8 cellular contexts compared by ENCODE assay signal in genomic region chr10:73781548-73781878, GRCh38. TPM values are rescaled to one million over a fixed set of nuclear protein-coding genes. Genes with fewer than 3 reads are reported as not detected.
A peak's percentile ranks its signal among the peaks of the same experiment; 100 is the strongest.
DNase-seq lines count a peak whose midpoint lies in the region; ATAC-seq and TF ChIP-seq lines count a peak whose summit lies in the region.

No MANE protein-coding gene starts in this region.

- H3K4me1 Mint-ChIP-seq in CD4-positive, CD25-positive, alpha-beta regulatory T cell = peaks cover 35 to 68% (median 47%) of the 10 kb centered on the region in 4 donors

- peak overlapping the region; percentile 92 for H3K4me3 ChIP-seq in CD4-positive, CD25-positive, alpha-beta regulatory T cell (ENCODE audit: low read depth, low read length)
- H3K4me3 ChIP-seq in Jurkat, Clone E6-1 (ENCODE audit: low read length) = peak overlapping the region; percentile 85
- H3K4me3 ChIP-seq in dorsolateral prefrontal cortex (peak overlapping the region; percentile 65 to 99 (median 90)), neuron (ENCODE audit: low read length) (peak overlapping the region; percentile 88)

- H3K27me3 ChIP-seq in CD4-positive, CD25-positive, alpha-beta regulatory T cell (ENCODE audit: control insufficient read depth, insufficient read depth, low read length) = no peaks in the 10 kb centered on the region
- H3K27me3 ChIP-seq in dorsolateral prefrontal cortex (no peaks in the 10 kb centered on the region), neuron (ENCODE audit: insufficient read depth, low read length) (no peaks in the 10 kb centered on the region)

- no peak for DNase-seq in CD4-positive, CD25-positive, alpha-beta regulatory T cell
- no peak for DNase-seq in Jurkat, Clone E6-1 (ENCODE audit: low read depth, low spot score)
- DNase-seq in dorsolateral prefrontal cortex (no peak), hypothalamus (lab: John Stamatoyannopoulos, UW) (no peak), putamen (ENCODE audit: low spot score) (no peak), NOMO-1 treated with dmso at 0.1 percent for 144 hours (lab: John Stamatoyannopoulos, UW; ENCODE audit: unreplicated experiment) (no peak)
- DNase-seq in effector CD8-positive, alpha-beta T cell (lab: John Stamatoyannopoulos, UW) = no peak

- peak overlapping the region; percentile 85 for H3K27ac ChIP-seq in CD4-positive, CD25-positive, alpha-beta regulatory T cell (ENCODE audit: insufficient read depth, low read length, poor library complexity, severe bottlenecking)
- peak overlapping the region in 58 of 59 donors; percentile 6 to 97 (median 91) for H3K27ac ChIP-seq in dorsolateral prefrontal cortex

- H3K27me3 Mint-ChIP-seq in CD4-positive, CD25-positive, alpha-beta regulatory T cell = peaks cover 9% of the 10 kb centered on the region

- peak overlapping the region; percentile 93 to 100 (median 99) for H3K27ac Mint-ChIP-seq in CD4-positive, CD25-positive, alpha-beta regulatory T cell

- H3K9me3 ChIP-seq in CD4-positive, CD25-positive, alpha-beta regulatory T cell (ENCODE audit: control insufficient read depth in 2 of 2, low read length in 2 of 2) = no peaks in the 10 kb centered on the region
- H3K9me3 ChIP-seq in neuron (ENCODE audit: low read length) = no peaks in the 10 kb centered on the region

- peak overlapping the region; percentile 21 for H2AFZ ChIP-seq in neuron (ENCODE audit: low read depth, low read length)

- no peak for ATAC-seq in CD4-positive, CD25-positive, alpha-beta regulatory T cell (ENCODE audit: low read depth in 2 of 2)

- TF ChIP-seq CTCF in dorsolateral prefrontal cortex (IDR thresholded peaks at IDR 0.05 in 54 of 56, conservative IDR thresholded peaks at IDR 0.05 in 2 of 56; ENCODE audit: low read depth in 1 of 56, partially characterized antibody in 56 of 56) = no peak

- peaks cover 48% of the 10 kb centered on the region for H3K4me1 ChIP-seq in CD4-positive, CD25-positive, alpha-beta regulatory T cell (ENCODE audit: control insufficient read depth, insufficient read depth, low read length, poor library complexity, severe bottlenecking)
- H3K4me1 ChIP-seq in neuron (ENCODE audit: insufficient read depth, low read length) = peaks cover 26% of the 10 kb centered on the region

- H3K36me3 ChIP-seq in CD4-positive, CD25-positive, alpha-beta regulatory T cell (ENCODE audit: control insufficient read depth, insufficient read depth, low read length) = peaks cover 15% of the 10 kb centered on the region
- peaks cover 11% of the 10 kb centered on the region for H3K36me3 ChIP-seq in neuron (ENCODE audit: insufficient read depth, low read length)

- H3K36me3 Mint-ChIP-seq in CD4-positive, CD25-positive, alpha-beta regulatory T cell = peaks cover 4% of the 10 kb centered on the region

- no peaks in the 10 kb centered on the region for H3K9me3 Mint-ChIP-seq in CD4-positive, CD25-positive, alpha-beta regulatory T cell

- peak overlapping the region; percentile 95 to 100 (median 98) for H3K4me3 Mint-ChIP-seq in CD4-positive, CD25-positive, alpha-beta regulatory T cell

- intact Hi-C loops in dorsolateral prefrontal cortex (cut with DNase I) = loop anchor here in 1 of 2 donors (5.0 kb wide), 1 partner anchor 39 kb away; the partner anchor contains the start of gene SEC24C

RNA-seq across cellular contexts. Expression of gene CHCHD1, which starts 0.3 kb away (rescaled TPM):
- total RNA-seq in CD4-positive, CD25-positive, alpha-beta regulatory T cell = 6.3 TPM
- polyA plus RNA-seq in CD4-positive, CD25-positive, alpha-beta regulatory T cell = 10 to 100 TPM; 63.6 to 79.3 (median 70.0) TPM
- polyA plus RNA-seq in Jurkat, Clone E6-1 (2012; ENCODE audit: insufficient read depth, insufficient read length) = 85.9 TPM
- total RNA-seq in dorsolateral prefrontal cortex = 10 to 100 TPM; 10.3 to 24.7 (median 16.6) TPM

RNA-seq across cellular contexts. Expression of gene ZSWIM8, which starts 3.9 kb away (rescaled TPM):
- total RNA-seq in CD4-positive, CD25-positive, alpha-beta regulatory T cell = 95.5 TPM
- 10 to 100 TPM in 3 of 4 donors, 1 to 10 TPM in 1; 6.0 to 14.9 (median 11.8) TPM for polyA plus RNA-seq in CD4-positive, CD25-positive, alpha-beta regulatory T cell
- 28.1 TPM for polyA plus RNA-seq in Jurkat, Clone E6-1 (2012; ENCODE audit: insufficient read depth, insufficient read length)
- total RNA-seq in dorsolateral prefrontal cortex = 100 to 1,000 TPM in 114 of 120 experiments, 10 to 100 TPM in 6; 83.0 to 208 (median 131) TPM

RNA-seq across cellular contexts. Expression of gene NDST2, which starts 29.9 kb away (rescaled TPM):
- 74.4 TPM for total RNA-seq in CD4-positive, CD25-positive, alpha-beta regulatory T cell
- polyA plus RNA-seq in CD4-positive, CD25-positive, alpha-beta regulatory T cell = 10 to 100 TPM; 20.6 to 28.5 (median 24.6) TPM
- 39.4 TPM for polyA plus RNA-seq in Jurkat, Clone E6-1 (2012; ENCODE audit: insufficient read depth, insufficient read length)
- 10 to 100 TPM; 22.9 to 57.3 (median 34.5) TPM for total RNA-seq in dorsolateral prefrontal cortex

RNA-seq across cellular contexts. Expression of gene SEC24C, which starts 37.3 kb away (rescaled TPM):
- 78.2 TPM for total RNA-seq in CD4-positive, CD25-positive, alpha-beta regulatory T cell
- 10 to 100 TPM; 30.2 to 39.3 (median 36.9) TPM for polyA plus RNA-seq in CD4-positive, CD25-positive, alpha-beta regulatory T cell
- polyA plus RNA-seq in Jurkat, Clone E6-1 (2012; ENCODE audit: insufficient read depth, insufficient read length) = 35.0 TPM
- total RNA-seq in dorsolateral prefrontal cortex = 10 to 100 TPM; 55.3 to 85.9 (median 67.1) TPM
